Comparison of ENCODE assay signal across 8 cellular contexts in genomic region chr9:32550609-32551490, GRCh38. TPM values are rescaled to one million over a fixed set of nuclear protein-coding genes. Genes with fewer than 3 reads are reported as not detected.
DNase-seq lines count a peak whose midpoint lies in the region; ATAC-seq and TF ChIP-seq lines count a peak whose summit lies in the region.

No MANE protein-coding gene starts in this region.

- H3K27me3 ChIP-seq in left ventricle myocardium inferior (ENCODE audit: low read depth): no peaks in the 10 kb centered on the region
- H3K27me3 ChIP-seq in prostate gland (replicated peaks; ENCODE audit: insufficient read depth): no peaks in the 10 kb centered on the region

- H3K27me3 Mint-ChIP-seq in T-cell: no peaks in the 10 kb centered on the region

- TF ChIP-seq POLR2A in prostate gland (IDR thresholded peaks at IDR 0.05): peak; percentile 69

- peak overlapping the region; percentile 98 for H3K27ac ChIP-seq in left ventricle myocardium inferior (replicated peaks)
- peak overlapping the region; percentile 91 to 94 for H3K27ac ChIP-seq in prostate gland
- H3K27ac ChIP-seq in urinary bladder (ENCODE audit: low read depth): peak overlapping the region; percentile 98

- H3K4me3 ChIP-seq in left ventricle myocardium inferior (peak overlapping the region; percentile 84), prostate gland (peak overlapping the region; percentile 72 to 74), urinary bladder (ENCODE audit: low read depth, low read length) (peak overlapping the region; percentile 87)

- no peaks in the 10 kb centered on the region for H3K9me3 Mint-ChIP-seq in T-cell

- H3K9me3 ChIP-seq in left ventricle myocardium inferior (replicated peaks) (no peaks in the 10 kb centered on the region), prostate gland (no peaks in the 10 kb centered on the region)

- peak overlapping the region; percentile 91 to 98 (median 97) for H3K4me3 Mint-ChIP-seq in T-cell

- peak overlapping the region; percentile 99 to 100 for H3K27ac Mint-ChIP-seq in T-cell

- H3K36me3 Mint-ChIP-seq in T-cell: peaks cover 5% of the 10 kb centered on the region

- peaks cover 57 to 65% (median 58%) of the 10 kb centered on the region in 3 donors for H3K4me1 Mint-ChIP-seq in T-cell

- POLR2A ChIA-PET in T-cell (lab: Charles Lee): interaction anchor here (0.6 to 1.9 kb wide), 8 partner anchors 21 to 1097 kb away, joined by 3 to 11 read pairs (median 4); partner anchors contain the start of gene RIGI (in 2 of the 2)

- WGBS in prostate gland: under 1% methylated on average over 39 of the region's 75 CpGs
- WGBS in urinary bladder: under 1% methylated on average over 75 of the region's 75 CpGs

- peak; percentile 98 for DNase-seq in GM13976 (ENCODE audit: low spot score)
- peak; percentile 98 for DNase-seq in NCI-H146 (lab: John Stamatoyannopoulos, UW)
- DNase-seq in T-cell: peak; percentile 86 to 99 (median 97)
- peak; percentile 77 for DNase-seq in amniotic stem cell (lab: John Stamatoyannopoulos, UW)
- peak; percentile 94 for DNase-seq in left ventricle myocardium inferior
- peak; percentile 92 for DNase-seq in prostate gland (ENCODE audit: low spot score)

- no peaks in the 10 kb centered on the region for H3K36me3 ChIP-seq in left ventricle myocardium inferior
- peaks cover 0 to 3% of the 10 kb centered on the region in 2 donors for H3K36me3 ChIP-seq in prostate gland
- H3K36me3 ChIP-seq in urinary bladder (ENCODE audit: insufficient read depth): no peaks in the 10 kb centered on the region

- in situ Hi-C loops in GM13976 (cut with MboI; ENCODE audit: low sequenced_read_pairs, unreplicated experiment): no loop called here

- TF ChIP-seq CTCF in GM13976 (IDR thresholded peaks at IDR 0.05; ENCODE audit: borderline replicate concordance, control extremely low read depth, extremely low read depth, insufficient read depth, missing control alignments) (no peak), left ventricle myocardium inferior (IDR thresholded peaks at IDR 0.05; ENCODE audit: borderline replicate concordance) (peak; percentile 18), prostate gland (IDR thresholded peaks at IDR 0.05) (peak in 1 of 4 experiments; percentile 17)

- intact Hi-C loops in left ventricle myocardium inferior (cut with micrococcal nuclease): no loop called here
- intact Hi-C loops in prostate gland (cut with DNase I): loop anchor here (2.0 kb wide), 1 partner anchor 168 kb away; no protein-coding TSS in a partner anchor

- H3K4me1 ChIP-seq in left ventricle myocardium inferior: peaks cover 55% of the 10 kb centered on the region
- no peaks in the 10 kb centered on the region for H3K4me1 ChIP-seq in prostate gland (replicated peaks)
- H3K4me1 ChIP-seq in urinary bladder (ENCODE audit: insufficient read depth): no peaks in the 10 kb centered on the region

- CTCF ChIA-PET in T-cell (lab: Charles Lee): interaction anchor here (0.6 to 4.3 kb wide), 14 partner anchors 10 to 172 kb away, joined by 3 to 78 read pairs (median 5); partner anchors contain the start of genes RIGI (in 2 of the 2), ACO1 (in 1 of the 2) and NDUFB6 (in 1 of the 2)

- ATAC-seq in HG02870 (IDR thresholded peaks at IDR 0.05; ENCODE audit: unreplicated experiment) (peak; percentile 66), T-cell (replicated peaks in 1 of 4) (peak; percentile 82 to 87 (median 85))

RNA-seq across cellular contexts. Expression of gene SMIM27, which starts 1.3 kb away (rescaled TPM):
- 10 to 100 TPM; 19.1 to 41.8 (median 33.5) TPM for total RNA-seq in T-cell
- 17.3 TPM for total RNA-seq in left ventricle myocardium inferior
- 1 to 10 TPM; 6.4 to 8.3 TPM for total RNA-seq in prostate gland
- total RNA-seq in urinary bladder: 1.3 TPM
- polyA plus RNA-seq in urinary bladder: 11.9 TPM

RNA-seq across cellular contexts. Expression of gene TOPORS, which starts 1.5 kb away (rescaled TPM):
- 10 to 100 TPM; 14.8 to 28.3 (median 16.8) TPM for total RNA-seq in T-cell
- total RNA-seq in left ventricle myocardium inferior: 8.4 TPM
- 10 to 100 TPM; 18.2 to 27.2 TPM for total RNA-seq in prostate gland
- 39.0 TPM for total RNA-seq in urinary bladder
- polyA plus RNA-seq in urinary bladder: 13.3 TPM

RNA-seq across cellular contexts. Expression of gene NDUFB6, which starts 22.1 kb away (rescaled TPM):
- total RNA-seq in T-cell: 10 to 100 TPM; 14.8 to 21.9 (median 18.3) TPM
- total RNA-seq in left ventricle myocardium inferior: 174 TPM
- total RNA-seq in prostate gland: 10 to 100 TPM; 43.0 to 56.4 TPM
- total RNA-seq in urinary bladder: 45.5 TPM
- polyA plus RNA-seq in urinary bladder: 58.1 TPM

RNA-seq across cellular contexts. Expression of gene RIGI, which starts 24.9 kb away (rescaled TPM):
- total RNA-seq in T-cell (10 to 100 TPM; 14.0 to 27.1 (median 19.3) TPM), left ventricle myocardium inferior (3.8 TPM), prostate gland (1 to 10 TPM; 8.2 to 9.5 TPM), urinary bladder (25.2 TPM)
- 5.4 TPM for polyA plus RNA-seq in urinary bladder

Comparison
In these comparisons a context has a peak if more than half of its experiments do, and no peak if none do; other contexts are left out.
1. Peak in every context shown above with its lines: DNase-seq, ATAC-seq, H3K4me3 ChIP-seq and H3K27ac ChIP-seq.